ENCODE assay signal across 1 cellular context in the genomic region with DNA sequence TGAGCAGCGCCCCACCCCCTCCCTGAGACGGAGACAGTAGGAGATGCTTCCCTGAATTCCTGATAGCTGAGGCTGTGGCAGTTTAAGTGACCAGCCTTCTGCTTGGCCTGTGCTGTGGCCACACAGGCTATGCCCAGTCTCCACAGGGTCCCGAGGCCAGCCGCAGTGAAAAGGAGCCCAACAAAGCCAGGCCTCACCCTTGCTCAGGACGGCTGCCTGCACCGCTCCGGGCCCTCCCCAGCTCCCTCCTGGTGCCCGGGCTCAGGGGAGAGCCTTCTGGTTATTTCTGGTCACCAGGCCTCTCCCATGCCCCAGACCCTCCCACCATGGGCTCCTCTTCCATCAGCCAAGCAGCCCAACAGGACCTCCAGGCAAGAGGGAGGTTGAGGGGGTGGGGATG.
TF ChIP-seq lines count a peak whose summit lies in the region.

No MANE protein-coding gene starts in this region.

TF ChIP-seq in WTC11, 78 proteins besides CTCF, POLR2A, EP300 and RAD21 (continued from another document):
- TF ChIP-seq, protein P1, sequence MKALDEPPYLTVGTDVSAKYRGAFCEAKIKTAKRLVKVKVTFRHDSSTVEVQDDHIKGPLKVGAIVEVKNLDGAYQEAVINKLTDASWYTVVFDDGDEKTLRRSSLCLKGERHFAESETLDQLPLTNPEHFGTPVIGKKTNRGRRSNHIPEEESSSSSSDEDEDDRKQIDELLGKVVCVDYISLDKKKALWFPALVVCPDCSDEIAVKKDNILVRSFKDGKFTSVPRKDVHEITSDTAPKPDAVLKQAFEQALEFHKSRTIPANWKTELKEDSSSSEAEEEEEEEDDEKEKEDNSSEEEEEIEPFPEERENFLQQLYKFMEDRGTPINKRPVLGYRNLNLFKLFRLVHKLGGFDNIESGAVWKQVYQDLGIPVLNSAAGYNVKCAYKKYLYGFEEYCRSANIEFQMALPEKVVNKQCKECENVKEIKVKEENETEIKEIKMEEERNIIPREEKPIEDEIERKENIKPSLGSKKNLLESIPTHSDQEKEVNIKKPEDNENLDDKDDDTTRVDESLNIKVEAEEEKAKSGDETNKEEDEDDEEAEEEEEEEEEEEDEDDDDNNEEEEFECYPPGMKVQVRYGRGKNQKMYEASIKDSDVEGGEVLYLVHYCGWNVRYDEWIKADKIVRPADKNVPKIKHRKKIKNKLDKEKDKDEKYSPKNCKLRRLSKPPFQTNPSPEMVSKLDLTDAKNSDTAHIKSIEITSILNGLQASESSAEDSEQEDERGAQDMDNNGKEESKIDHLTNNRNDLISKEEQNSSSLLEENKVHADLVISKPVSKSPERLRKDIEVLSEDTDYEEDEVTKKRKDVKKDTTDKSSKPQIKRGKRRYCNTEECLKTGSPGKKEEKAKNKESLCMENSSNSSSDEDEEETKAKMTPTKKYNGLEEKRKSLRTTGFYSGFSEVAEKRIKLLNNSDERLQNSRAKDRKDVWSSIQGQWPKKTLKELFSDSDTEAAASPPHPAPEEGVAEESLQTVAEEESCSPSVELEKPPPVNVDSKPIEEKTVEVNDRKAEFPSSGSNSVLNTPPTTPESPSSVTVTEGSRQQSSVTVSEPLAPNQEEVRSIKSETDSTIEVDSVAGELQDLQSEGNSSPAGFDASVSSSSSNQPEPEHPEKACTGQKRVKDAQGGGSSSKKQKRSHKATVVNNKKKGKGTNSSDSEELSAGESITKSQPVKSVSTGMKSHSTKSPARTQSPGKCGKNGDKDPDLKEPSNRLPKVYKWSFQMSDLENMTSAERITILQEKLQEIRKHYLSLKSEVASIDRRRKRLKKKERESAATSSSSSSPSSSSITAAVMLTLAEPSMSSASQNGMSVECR (CRISPR knock-in tag; IDR thresholded peaks at IDR 0.05; ENCODE audit: borderline replicate concordance), result no peak
- TF ChIP-seq NR3C1 (CRISPR knock-in tag; conservative IDR thresholded peaks at IDR 0.05; ENCODE audit: low read depth), result no peak
- TF ChIP-seq, protein P2, sequence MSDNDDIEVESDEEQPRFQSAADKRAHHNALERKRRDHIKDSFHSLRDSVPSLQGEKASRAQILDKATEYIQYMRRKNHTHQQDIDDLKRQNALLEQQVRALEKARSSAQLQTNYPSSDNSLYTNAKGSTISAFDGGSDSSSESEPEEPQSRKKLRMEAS (CRISPR knock-in tag; IDR thresholded peaks at IDR 0.05), result no peak
- TF ChIP-seq, protein P3, sequence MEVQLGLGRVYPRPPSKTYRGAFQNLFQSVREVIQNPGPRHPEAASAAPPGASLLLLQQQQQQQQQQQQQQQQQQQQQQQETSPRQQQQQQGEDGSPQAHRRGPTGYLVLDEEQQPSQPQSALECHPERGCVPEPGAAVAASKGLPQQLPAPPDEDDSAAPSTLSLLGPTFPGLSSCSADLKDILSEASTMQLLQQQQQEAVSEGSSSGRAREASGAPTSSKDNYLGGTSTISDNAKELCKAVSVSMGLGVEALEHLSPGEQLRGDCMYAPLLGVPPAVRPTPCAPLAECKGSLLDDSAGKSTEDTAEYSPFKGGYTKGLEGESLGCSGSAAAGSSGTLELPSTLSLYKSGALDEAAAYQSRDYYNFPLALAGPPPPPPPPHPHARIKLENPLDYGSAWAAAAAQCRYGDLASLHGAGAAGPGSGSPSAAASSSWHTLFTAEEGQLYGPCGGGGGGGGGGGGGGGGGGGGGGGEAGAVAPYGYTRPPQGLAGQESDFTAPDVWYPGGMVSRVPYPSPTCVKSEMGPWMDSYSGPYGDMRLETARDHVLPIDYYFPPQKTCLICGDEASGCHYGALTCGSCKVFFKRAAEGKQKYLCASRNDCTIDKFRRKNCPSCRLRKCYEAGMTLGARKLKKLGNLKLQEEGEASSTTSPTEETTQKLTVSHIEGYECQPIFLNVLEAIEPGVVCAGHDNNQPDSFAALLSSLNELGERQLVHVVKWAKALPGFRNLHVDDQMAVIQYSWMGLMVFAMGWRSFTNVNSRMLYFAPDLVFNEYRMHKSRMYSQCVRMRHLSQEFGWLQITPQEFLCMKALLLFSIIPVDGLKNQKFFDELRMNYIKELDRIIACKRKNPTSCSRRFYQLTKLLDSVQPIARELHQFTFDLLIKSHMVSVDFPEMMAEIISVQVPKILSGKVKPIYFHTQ (CRISPR knock-in tag; IDR thresholded peaks at IDR 0.05), result no peak
- no peak for TF ChIP-seq ETV6 (CRISPR knock-in tag; IDR thresholded peaks at IDR 0.05)
- no peak for TF ChIP-seq NFATC4 (CRISPR knock-in tag; IDR thresholded peaks at IDR 0.05)
- TF ChIP-seq FOXP1 (CRISPR knock-in tag; IDR thresholded peaks at IDR 0.05; ENCODE audit: borderline replicate concordance), result no peak
- no peak for TF ChIP-seq SMAD3 (CRISPR knock-in tag; IDR thresholded peaks at IDR 0.05; ENCODE audit: borderline replicate concordance)
- no peak for TF ChIP-seq PRRX2 (CRISPR knock-in tag; IDR thresholded peaks at IDR 0.05)
- no peak for TF ChIP-seq TEAD4 (CRISPR knock-in tag; IDR thresholded peaks at IDR 0.05)
- TF ChIP-seq ZNF317 (CRISPR knock-in tag; IDR thresholded peaks at IDR 0.05; ENCODE audit: borderline replicate concordance, low read depth), result no peak
- TF ChIP-seq, protein P4, sequence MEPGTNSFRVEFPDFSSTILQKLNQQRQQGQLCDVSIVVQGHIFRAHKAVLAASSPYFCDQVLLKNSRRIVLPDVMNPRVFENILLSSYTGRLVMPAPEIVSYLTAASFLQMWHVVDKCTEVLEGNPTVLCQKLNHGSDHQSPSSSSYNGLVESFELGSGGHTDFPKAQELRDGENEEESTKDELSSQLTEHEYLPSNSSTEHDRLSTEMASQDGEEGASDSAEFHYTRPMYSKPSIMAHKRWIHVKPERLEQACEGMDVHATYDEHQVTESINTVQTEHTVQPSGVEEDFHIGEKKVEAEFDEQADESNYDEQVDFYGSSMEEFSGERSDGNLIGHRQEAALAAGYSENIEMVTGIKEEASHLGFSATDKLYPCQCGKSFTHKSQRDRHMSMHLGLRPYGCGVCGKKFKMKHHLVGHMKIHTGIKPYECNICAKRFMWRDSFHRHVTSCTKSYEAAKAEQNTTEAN (CRISPR knock-in tag; IDR thresholded peaks at IDR 0.05), result no peak
- no peak for TF ChIP-seq GABPB1 (CRISPR knock-in tag; IDR thresholded peaks at IDR 0.05)
